8 cellular contexts compared by ENCODE assay signal in genomic region chr2:87075796-87076252, GRCh38. TPM values are rescaled to one million over a fixed set of nuclear protein-coding genes. Genes with fewer than 3 reads are reported as not detected.
DNase-seq lines count a peak whose midpoint lies in the region; ATAC-seq and TF ChIP-seq lines count a peak whose summit lies in the region.
"Not testable (repeated sequence)": the region's sequence is repeated elsewhere in the genome, so short reads cannot be mapped to it uniquely, and the experiment has no call there.

No MANE protein-coding gene starts in this region.

- POLR2A ChIA-PET in CD4-positive, alpha-beta T cell (lab: Charles Lee): not testable (repeated sequence)

- not testable (repeated sequence) for H3K9me3 Mint-ChIP-seq in CD4-positive, alpha-beta T cell; activated naive CD8-positive, alpha-beta T cell treated with anti-CD3 and anti-CD28 coated beads for 36 hours; naive B cell

- H3K27ac Mint-ChIP-seq in CD4-positive, alpha-beta T cell: peak overlapping the region; percentile 93
- peak overlapping the region; percentile 79 for H3K27ac Mint-ChIP-seq in activated naive CD8-positive, alpha-beta T cell treated with anti-CD3 and anti-CD28 coated beads for 36 hours
- H3K27ac Mint-ChIP-seq in naive B cell: peak overlapping the region in 2 of 6 donors; percentile 78 to 93

- DNase-seq in CD4-positive, alpha-beta T cell: peak; percentile 19 to 62 (median 48)
- DNase-seq in T follicular helper cell (ENCODE audit: low read depth): peak; percentile 51
- DNase-seq in activated naive CD8-positive, alpha-beta T cell treated with anti-CD3 and anti-CD28 coated beads for 36 hours: peak; percentile 70
- DNase-seq in foreskin melanocyte: peak; percentile 6
- peak; percentile 73 for DNase-seq in naive B cell
- DNase-seq in stimulated activated CD8-positive, alpha-beta memory T cell treated with anti-CD3 and anti-CD28 coated beads, Interleukin-15, amount 100 ng/mL, for 48 hours (ENCODE audit: low read depth in 2 of 2): peak; percentile 31 to 45

- intact Hi-C loops in CD4-positive, alpha-beta T cell (cut with DNase I, micrococcal nuclease): not testable (repeated sequence)

- peak overlapping the region; percentile 35 for H3K27ac ChIP-seq in CD4-positive, alpha-beta T cell (ENCODE audit: low read depth, low read length)

- H3K36me3 Mint-ChIP-seq in CD4-positive, alpha-beta T cell (ENCODE audit: low read depth); activated naive CD8-positive, alpha-beta T cell treated with anti-CD3 and anti-CD28 coated beads for 36 hours; naive B cell: not testable (repeated sequence)

- TF ChIP-seq CTCF in CD4-positive, alpha-beta T cell (IDR thresholded peaks at IDR 0.05): not testable (repeated sequence)

- H3K9me3 ChIP-seq in CD4-positive, alpha-beta T cell (ENCODE audit: control insufficient read depth, low read length): not testable (repeated sequence)

- not testable (repeated sequence) for H3K4me1 Mint-ChIP-seq in CD4-positive, alpha-beta T cell (ENCODE audit: low read depth); activated naive CD8-positive, alpha-beta T cell treated with anti-CD3 and anti-CD28 coated beads for 36 hours; naive B cell

- CTCF ChIA-PET in CD4-positive, alpha-beta T cell (lab: Charles Lee): not testable (repeated sequence)

- peak; percentile 29 for ATAC-seq in CD4-positive, alpha-beta T cell (ENCODE audit: poor library complexity)
- ATAC-seq in GM21367 (IDR thresholded peaks at IDR 0.05; ENCODE audit: unreplicated experiment) (peak; percentile 29), HG03342 (IDR thresholded peaks at IDR 0.05; ENCODE audit: unreplicated experiment) (peak; percentile 45), naive B cell (ENCODE audit: low read depth in 2 of 2) (peak; percentile 39 to 43)

- not testable (repeated sequence) for H3K27me3 ChIP-seq in CD4-positive, alpha-beta T cell (ENCODE audit: control insufficient read depth, insufficient read depth, low read length)

- H3K4me3 Mint-ChIP-seq in CD4-positive, alpha-beta T cell: peak overlapping the region; percentile 85
- H3K4me3 Mint-ChIP-seq in activated naive CD8-positive, alpha-beta T cell treated with anti-CD3 and anti-CD28 coated beads for 36 hours: peak overlapping the region; percentile 75
- peak overlapping the region; percentile 70 to 93 (median 88) for H3K4me3 Mint-ChIP-seq in naive B cell

- H3K27me3 Mint-ChIP-seq in CD4-positive, alpha-beta T cell; activated naive CD8-positive, alpha-beta T cell treated with anti-CD3 and anti-CD28 coated beads for 36 hours; naive B cell: not testable (repeated sequence)

RNA-seq across cellular contexts. Expression of gene PLGLB1, which starts 54.2 kb away (rescaled TPM):
- 1 to 10 TPM in 1 of 2 experiments, under 1 TPM in 1; 0.71 to 1.5 TPM for total RNA-seq in CD4-positive, alpha-beta T cell
- 1 to 10 TPM in 1 of 2 experiments, under 1 TPM in 1; 0.74 to 1.6 TPM for total RNA-seq in activated naive CD8-positive, alpha-beta T cell treated with anti-CD3 and anti-CD28 coated beads for 36 hours
- polyA plus RNA-seq in naive B cell (ENCODE audit: low read depth in 6 of 6): 1 to 10 TPM in 3 of 6 donors, under 1 TPM in 2, not detected in 1; 0.66 to 3.4 (median 1.5) TPM

Comparison
In these comparisons a context has a peak if more than half of its experiments do, and no peak if none do; other contexts are left out.
1. Peak in every context shown above with its lines: DNase-seq, ATAC-seq and H3K27ac ChIP-seq.
2. DNase-seq: peak in every context shown above with its lines; median percentile 73 in naive B cell; 70 in activated naive CD8-positive, alpha-beta T cell treated with anti-CD3 and anti-CD28 coated beads for 36 hours; 51 in T follicular helper cell; 48 in CD4-positive, alpha-beta T cell; 38 in stimulated activated CD8-positive, alpha-beta memory T cell treated with anti-CD3 and anti-CD28 coated beads, Interleukin-15, amount 100 ng/mL, for 48 hours; 6 in foreskin melanocyte.